In genomic region chr17:61371179-61371578, GRCh38 we compare ENCODE assay signal across 32 cellular contexts. TPM values are rescaled to one million over a fixed set of nuclear protein-coding genes. Genes with fewer than 3 reads are reported as not detected.
"Had no signal": no experiment of that assay in that cellular context is flagged by ENCODE, and none has a peak within 500 bp of the region (broad histone marks: within the 10 kb centered on the region; RNA-seq: fewer than 3 reads in every experiment).

No MANE protein-coding gene starts in this region.

- DNase-seq: Kasumi-1, MG63, NCI-H1092, NCI-H1105, NCI-H1417, NCI-H1436, NCI-H146, NCI-H1694, NCI-H187, NCI-H1930, NCI-H2029 treated with DMSO at 0.1 percent for 48 hours, NCI-H2081 treated with DMSO at 0.1 percent for 48 hours, NCI-H2107, NCI-H2171, NCI-H226, NCI-H446 treated with DMSO at 0.1 percent for 48 hours, NCI-H510A, NCI-H524, NCI-H526, NCI-H69, NCI-H748 treated with DMSO at 0.1 percent for 48 hours, NCI-H82, PC-9, Peyer's patch, Right ventricle myocardium superior, RPMI8226, SHP77 treated with DMSO at 0.1 percent for 48 hours, SK-N-SH, SW 1271, T-helper 1 cell had no signal

- H3K9me3 ChIP-seq: MG63, Peyer's patch, SJSA1, SK-N-SH had no signal

- H3K4me3 ChIP-seq: MG63, PC-9, Peyer's patch, SJSA1 had no signal

- H3K27me3 ChIP-seq: MG63, Peyer's patch, SJSA1 had no signal

- H3K36me3 ChIP-seq: MG63, Peyer's patch, SJSA1 had no signal

- H3K4me1 ChIP-seq: Peyer's patch, SJSA1 had no signal

- H3K27ac ChIP-seq: PC-9, Peyer's patch, SJSA1 had no signal

RNA-seq across cellular contexts. Expression of gene TBX2, which starts 28.5 kb away (rescaled TPM):
- total RNA-seq: OCI-LY7 had no signal
